24 cellular contexts compared by ENCODE assay signal in the genomic region with DNA sequence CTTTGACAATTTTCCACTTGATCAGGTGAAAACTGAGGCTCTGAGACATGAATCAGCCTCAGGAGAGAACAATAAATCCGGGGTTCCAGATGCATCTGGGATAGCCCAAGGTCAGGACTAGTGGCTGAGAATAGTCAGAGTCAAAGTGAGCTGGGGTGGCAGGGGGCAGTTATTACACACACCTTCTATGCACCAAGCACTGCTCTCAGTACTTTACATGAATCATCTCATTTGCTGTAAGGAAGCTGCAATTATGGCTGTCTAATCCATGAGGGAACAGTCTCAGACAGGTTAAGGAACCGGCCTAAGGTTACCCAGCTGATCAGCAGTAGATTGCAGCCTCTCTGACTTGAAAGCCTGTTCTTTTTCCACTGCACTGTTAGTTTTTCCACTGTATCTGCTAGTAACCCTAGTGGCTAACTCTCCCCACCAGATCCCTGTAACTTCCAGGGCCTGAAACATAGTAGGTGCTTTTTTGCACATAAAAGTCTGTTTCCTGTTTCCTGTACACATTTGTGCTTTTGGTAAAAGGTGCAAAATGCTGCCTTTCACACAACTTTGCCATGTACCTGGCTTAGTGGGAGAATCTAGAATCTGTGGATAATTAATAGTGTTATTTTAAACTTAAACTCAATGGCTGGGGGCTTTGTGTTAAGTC.
"Had no signal": no experiment of that assay in that cellular context is flagged by ENCODE, and none has a peak within 500 bp of the region (broad histone marks: within the 10 kb centered on the region; RNA-seq: fewer than 3 reads in every experiment).

No MANE protein-coding gene starts in this region.

- H3K4me3 ChIP-seq: dorsolateral prefrontal cortex, esophagus muscularis mucosa, heart right ventricle, left ventricle myocardium inferior, lung, pancreas, sigmoid colon, spleen, testis, tibial nerve, upper lobe of left lung had no signal

- DNase-seq: cerebellar nuclear complex; dorsolateral prefrontal cortex; effector CD4-positive, alpha-beta T cell; foreskin melanocyte; glutamatergic neuron; heart right ventricle; hippocampal formation; left colon; left ventricle myocardium inferior; natural killer cell; occipital lobe; pancreas; sigmoid colon; spleen; stimulated activated CD4-positive, alpha-beta T cell treated with anti-CD3 and anti-CD28 coated beads, Interleukin-4, amount 100 ng/mL, for 4 hours; stimulated activated naive CD8-positive, alpha-beta T cell treated with anti-CD3 and anti-CD28 coated beads, Interleukin-15, Interleukin-2, amounts not matched to agents 100 U/mL and 50 U/mL, for 24 hours; substantia nigra; testis had no signal

- ATAC-seq: heart right ventricle; left colon; natural killer cell; pancreas; stimulated activated memory B cell treated with anti-CD40 and anti-IgM and Interleukin-4, amounts not matched to agents 10 μg/mL and 1 μg/mL and 100 μg/mL, for 72 hours; stimulated activated naive CD8-positive, alpha-beta T cell treated with anti-CD3 and anti-CD28 coated beads, Interleukin-15, Interleukin-2, amounts not matched to agents 100 U/mL and 50 U/mL, for 24 hours had no signal

- H3K27ac ChIP-seq: dorsolateral prefrontal cortex, epithelial cell of prostate, esophagus muscularis mucosa, heart right ventricle, left ventricle myocardium inferior, pancreas, sigmoid colon, spleen, testis, tibial nerve, upper lobe of left lung had no signal
